28 cellular contexts compared by ENCODE assay signal in genomic region chr9:103168254-103168653, GRCh38.
"Had no signal": no experiment of that assay in that cellular context is flagged by ENCODE, and none has a peak within 500 bp of the region (broad histone marks: within the 10 kb centered on the region; RNA-seq: fewer than 3 reads in every experiment).

No MANE protein-coding gene starts in this region.

- DNase-seq: activated CD4-positive, alpha-beta T cell treated with anti-CD3 and anti-CD28 coated beads for 48 hours; activated CD4-positive, alpha-beta T cell treated with anti-CD3 and anti-CD28 coated beads, Interleukin-2, amount 50 U/mL, for 48 hours; activated CD8-positive, alpha-beta memory T cell treated with anti-CD3 and anti-CD28 coated beads for 24 hours; activated effector memory CD4-positive, alpha-beta T cell treated with Interleukin-2 at 50 U/mL for 16 hours; activated naive CD4-positive, alpha-beta T cell treated with Interleukin-2 at 50 U/mL for 16 hours; anterior cingulate cortex; body of pancreas; effector CD8-positive, alpha-beta T cell; erythroblast; foreskin fibroblast; head of caudate nucleus; hippocampal formation; naive thymus-derived CD8-positive, alpha-beta T cell; occipital lobe; right cardiac atrium; spleen; stimulated activated naive CD4-positive, alpha-beta T cell treated with Interleukin-2 at 50 U/mL for 16 hours; T-helper 9 cell had no signal

- H3K27ac ChIP-seq: body of pancreas, parathyroid adenoma, spleen, tibial nerve, VCaP had no signal

- H3K27ac Mint-ChIP-seq: activated naive CD8-positive, alpha-beta T cell; memory B cell; naive thymus-derived CD8-positive, alpha-beta T cell; T-helper 1 cell treated with Interleukin-12 subunit alpha and Interleukin-12 subunit beta and Interleukin-4 antibody, amounts not matched to agents 30 μg/mL and 1 μg/mL, for 36 hours had no signal

- H3K4me3 Mint-ChIP-seq: activated naive CD8-positive, alpha-beta T cell; memory B cell; naive thymus-derived CD8-positive, alpha-beta T cell; neural crest cell; T-helper 1 cell treated with Interleukin-12 subunit alpha and Interleukin-12 subunit beta and Interleukin-4 antibody, amounts not matched to agents 30 μg/mL and 1 μg/mL, for 36 hours had no signal

- H3K4me3 ChIP-seq: body of pancreas, spleen, tibial nerve had no signal

- FAIRE-seq: colon, TTC549 had no signal

- H3K27me3 Mint-ChIP-seq: activated naive CD8-positive, alpha-beta T cell; memory B cell; naive thymus-derived CD8-positive, alpha-beta T cell had no signal

- H3K4me1 Mint-ChIP-seq: memory B cell; naive thymus-derived CD8-positive, alpha-beta T cell; neural crest cell had no signal

- H3K27me3 ChIP-seq: body of pancreas, spleen, tibial nerve had no signal

- H2AFZ ChIP-seq: parathyroid adenoma had no signal

- H3K4me1 ChIP-seq: body of pancreas, parathyroid adenoma, spleen, tibial nerve had no signal

- H3K36me3 ChIP-seq: spleen, tibial nerve had no signal

- H3K36me3 Mint-ChIP-seq: activated naive CD8-positive, alpha-beta T cell; memory B cell had no signal

- ATAC-seq: activated CD4-positive, CD25-positive, alpha-beta regulatory T cell treated with anti-CD3 and anti-CD28 coated beads, Interleukin-2, amount 50 U/mL, for 24 hours; body of pancreas; naive thymus-derived CD8-positive, alpha-beta T cell; right cardiac atrium had no signal

- H3K9ac ChIP-seq: parathyroid adenoma had no signal

- H3K79me2 ChIP-seq: parathyroid adenoma had no signal
